26 cellular contexts compared by ENCODE assay signal in the genomic region with DNA sequence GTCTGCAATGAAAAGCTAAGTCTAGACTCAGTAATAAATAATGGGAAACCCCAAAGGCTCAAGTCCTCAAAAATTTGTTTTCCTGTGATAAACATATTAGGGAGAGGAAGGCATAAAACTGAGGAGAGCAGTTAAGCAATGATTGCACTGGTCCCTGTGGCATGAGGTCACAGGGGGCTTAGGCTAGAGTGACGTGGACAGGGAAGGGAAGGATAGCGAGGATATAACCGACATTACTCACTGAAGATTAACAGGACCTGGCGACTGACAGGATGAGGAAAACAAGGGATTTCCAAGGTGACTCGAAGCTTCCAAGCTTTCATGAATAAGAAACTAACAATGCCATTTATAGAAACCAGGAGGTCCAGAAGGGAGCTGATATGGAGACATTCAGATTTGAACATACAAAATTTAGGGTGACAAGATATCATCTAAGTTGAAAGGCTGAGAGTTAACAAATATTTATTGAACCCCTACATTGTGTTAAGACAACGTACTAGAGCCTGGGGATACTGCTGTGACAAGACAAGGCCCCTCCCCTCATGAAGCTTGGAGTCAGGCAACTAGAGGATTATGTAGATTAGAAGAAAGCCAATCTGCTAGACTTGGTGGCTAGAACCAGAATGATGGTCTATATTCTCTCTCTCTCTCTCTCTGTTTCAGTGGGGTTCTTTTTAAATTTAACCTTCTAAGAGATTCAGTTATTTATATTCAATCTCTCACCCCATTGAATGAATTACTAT. TPM values are rescaled to one million over a fixed set of nuclear protein-coding genes. Genes with fewer than 3 reads are reported as not detected.
DNase-seq lines count a peak whose midpoint lies in the region; TF ChIP-seq lines count a peak whose summit lies in the region.
"Had no signal": no experiment of that assay in that cellular context is flagged by ENCODE, and none has a peak within 500 bp of the region (broad histone marks: within the 10 kb centered on the region; RNA-seq: fewer than 3 reads in every experiment).

No MANE protein-coding gene starts in this region.

- peaks cover 2 to 9% of the 10 kb centered on the region in 2 donors for H3K27me3 Mint-ChIP-seq in CD8-positive, alpha-beta memory T cell
- no peaks in the 10 kb centered on the region for H3K27me3 Mint-ChIP-seq in progenitor cell of endocrine pancreas
- H3K27me3 Mint-ChIP-seq: brain had no signal

- no peaks in the 10 kb centered on the region for H3K4me1 ChIP-seq in mesenchymal stem cell (ENCODE audit: control insufficient read depth, insufficient read depth, low read depth, low read length)
- no peaks in the 10 kb centered on the region for H3K4me1 ChIP-seq in CD8-positive, alpha-beta memory T cell (ENCODE audit: insufficient read depth, low read length)
- no peaks in the 10 kb centered on the region for H3K4me1 ChIP-seq in tibial artery
- H3K4me1 ChIP-seq: Caco-2, colonic mucosa had no signal

- WGBS in mesenchymal stem cell, result 52% methylated on average over 6 of the region's 6 CpGs

- H3K9me3 Mint-ChIP-seq in CD8-positive, alpha-beta memory T cell, result no peaks in the 10 kb centered on the region
- no peaks in the 10 kb centered on the region for H3K9me3 Mint-ChIP-seq in progenitor cell of endocrine pancreas (ENCODE audit: low read depth)
- H3K9me3 Mint-ChIP-seq: activated CD4-positive, alpha-beta memory T cell treated with anti-CD3 and anti-CD28 coated beads, Interleukin-2, amount 10 ng/mL, durations not matched to agents 7 days and 5 days; brain; endodermal cell; immature natural killer cell had no signal

- H3K79me1 ChIP-seq in mesenchymal stem cell (replicated peaks; ENCODE audit: low read length, poor library complexity, severe bottlenecking), result no peaks in the 10 kb centered on the region

- DNase-seq in AG08395 (ENCODE audit: low spot score) (peak; percentile 3), M059J (ENCODE audit: low read depth) (peak; percentile 31), epithelial cell of esophagus (ENCODE audit: low read depth) (peak; percentile 62), mesenchymal stem cell (peak; percentile 68), germinal center (ENCODE audit: low spot score) (no peak), progenitor cell of endocrine pancreas (ENCODE audit: low spot score, unreplicated experiment) (no peak), tibial artery (no peak)
- no peak for DNase-seq in CD8-positive, alpha-beta memory T cell
- DNase-seq: activated CD4-positive, alpha-beta memory T cell treated with anti-CD3 and anti-CD28 coated beads, Interleukin-2, amount 10 ng/mL, durations not matched to agents 7 days and 5 days; activated gamma-delta T cell; BE2C; Caco-2; colonic mucosa; endodermal cell; immature natural killer cell; NCI-H1436 treated with DMSO at 0.1 percent for 48 hours; NCI-H2171; NCI-H526; spleen; stimulated activated CD4-positive, alpha-beta T cell treated with anti-CD3 and anti-CD28 coated beads, Interleukin-4, amount 100 ng/mL, for 1 hour; stimulated activated naive CD4-positive, alpha-beta T cell; T-helper 9 cell had no signal

- no peak overlapping the region for H3K18ac ChIP-seq in mesenchymal stem cell (ENCODE audit: low read depth in 1 of 2, low read length in 2 of 2)

- no peaks in the 10 kb centered on the region for H3K9me3 ChIP-seq in mesenchymal stem cell (ENCODE audit: control insufficient read depth, low read length)
- no peaks in the 10 kb centered on the region for H3K9me3 ChIP-seq in CD8-positive, alpha-beta memory T cell (ENCODE audit: low read length)
- no peaks in the 10 kb centered on the region for H3K9me3 ChIP-seq in tibial artery
- H3K9me3 ChIP-seq: BE2C, Caco-2, colonic mucosa, neutrophil, spleen, tibial nerve had no signal

- H2AK5ac ChIP-seq in mesenchymal stem cell (ENCODE audit: low read length, severe bottlenecking), result no peak overlapping the region

- H3K36me3 Mint-ChIP-seq in CD8-positive, alpha-beta memory T cell, result no peaks in the 10 kb centered on the region
- no peaks in the 10 kb centered on the region for H3K36me3 Mint-ChIP-seq in progenitor cell of endocrine pancreas (ENCODE audit: insufficient read depth)
- H3K36me3 Mint-ChIP-seq: brain, immature natural killer cell had no signal

- H3K36me3 ChIP-seq in mesenchymal stem cell (ENCODE audit: control insufficient read depth in 1 of 2, insufficient read depth in 2 of 2, low read depth in 1 of 2, low read length in 2 of 2) (no peaks in the 10 kb centered on the region), tibial artery (no peaks in the 10 kb centered on the region)
- no peaks in the 10 kb centered on the region for H3K36me3 ChIP-seq in CD8-positive, alpha-beta memory T cell (ENCODE audit: insufficient read depth, low read length)
- H3K36me3 ChIP-seq: BE2C, colonic mucosa, neutrophil, spleen, tibial nerve had no signal

- H3K4me3 ChIP-seq in epithelial cell of esophagus (ENCODE audit: low read length) (no peak overlapping the region), mesenchymal stem cell (ENCODE audit: insufficient read depth in 1 of 2, low read depth in 1 of 2, low read length in 2 of 2) (no peak overlapping the region), tibial artery (no peak overlapping the region)
- H3K4me3 ChIP-seq in CD8-positive, alpha-beta memory T cell (ENCODE audit: low read length), result no peak overlapping the region
- H3K4me3 ChIP-seq: colonic mucosa, spleen, tibial nerve had no signal

- no peak overlapping the region for H3K27ac Mint-ChIP-seq in CD8-positive, alpha-beta memory T cell
- no peak overlapping the region for H3K27ac Mint-ChIP-seq in progenitor cell of endocrine pancreas
- H3K27ac Mint-ChIP-seq: activated CD4-positive, alpha-beta memory T cell treated with anti-CD3 and anti-CD28 coated beads, Interleukin-2, amount 10 ng/mL, durations not matched to agents 7 days and 5 days; brain; immature natural killer cell had no signal

- no peak for TF ChIP-seq CTCF in epithelial cell of esophagus (IDR thresholded peaks at IDR 0.05; ENCODE audit: insufficient read depth, low read depth, low read length, missing control alignments)
- no peak for TF ChIP-seq CTCF in progenitor cell of endocrine pancreas (IDR thresholded peaks at IDR 0.05; ENCODE audit: unreplicated experiment)
- no peak for TF ChIP-seq CTCF in tibial artery (IDR thresholded peaks at IDR 0.05)

- H3K23ac ChIP-seq in mesenchymal stem cell (ENCODE audit: low read length in 2 of 2), result no peak overlapping the region

- intact Hi-C loops in tibial artery (cut with DNase I; ENCODE audit: low total_unique reads), result no loop called here

- POLR2A ChIA-PET in CD8-positive, alpha-beta memory T cell (lab: Charles Lee), result no interaction called here

- no peak overlapping the region for H3K4me3 Mint-ChIP-seq in CD8-positive, alpha-beta memory T cell
- H3K4me3 Mint-ChIP-seq in progenitor cell of endocrine pancreas (ENCODE audit: low read depth), result no peak overlapping the region
- H3K4me3 Mint-ChIP-seq: activated CD4-positive, alpha-beta memory T cell treated with anti-CD3 and anti-CD28 coated beads, Interleukin-2, amount 10 ng/mL, durations not matched to agents 7 days and 5 days; brain; endodermal cell; immature natural killer cell had no signal

- H2BK12ac ChIP-seq in mesenchymal stem cell (ENCODE audit: low read length in 2 of 2), result no peak overlapping the region

- CTCF ChIA-PET in CD8-positive, alpha-beta memory T cell (lab: Charles Lee), result interaction anchor here (0.7 to 1.3 kb wide), 2 partner anchors 8 to 226 kb away, joined by 3 read pairs; no protein-coding TSS in a partner anchor

- no peak overlapping the region for H2BK15ac ChIP-seq in mesenchymal stem cell (ENCODE audit: low read depth, poor library complexity, severe bottlenecking)

- no peak overlapping the region for H2BK120ac ChIP-seq in mesenchymal stem cell (ENCODE audit: low read depth, low read length)

- H2AFZ ChIP-seq in mesenchymal stem cell (ENCODE audit: low read depth, low read length), result no peak overlapping the region

- H3K9ac ChIP-seq in mesenchymal stem cell (ENCODE audit: low read length), result no peak overlapping the region

- no peak overlapping the region for H2BK5ac ChIP-seq in mesenchymal stem cell (ENCODE audit: low read depth, low read length, poor library complexity, severe bottlenecking)

- H4K8ac ChIP-seq in mesenchymal stem cell (ENCODE audit: low read length), result no peak overlapping the region

- no peaks in the 10 kb centered on the region for H3K4me1 Mint-ChIP-seq in CD8-positive, alpha-beta memory T cell
- H3K4me1 Mint-ChIP-seq in progenitor cell of endocrine pancreas (ENCODE audit: low read depth), result peaks cover 6% of the 10 kb centered on the region
- H3K4me1 Mint-ChIP-seq: activated CD4-positive, alpha-beta memory T cell treated with anti-CD3 and anti-CD28 coated beads, Interleukin-2, amount 10 ng/mL, durations not matched to agents 7 days and 5 days; brain; immature natural killer cell had no signal

- H3K27me3 ChIP-seq in mesenchymal stem cell (ENCODE audit: control insufficient read depth in 1 of 2, insufficient read depth in 1 of 2, low read length in 2 of 2) (no peaks in the 10 kb centered on the region), tibial artery (no peaks in the 10 kb centered on the region)
- no peaks in the 10 kb centered on the region for H3K27me3 ChIP-seq in CD8-positive, alpha-beta memory T cell (ENCODE audit: insufficient read depth, low read length, poor library complexity, severe bottlenecking)
- H3K27me3 ChIP-seq: BE2C, colonic mucosa, neutrophil, spleen, tibial nerve had no signal

- no peak overlapping the region for H4K91ac ChIP-seq in mesenchymal stem cell (ENCODE audit: low read length)

- no peak overlapping the region for H3K4ac ChIP-seq in mesenchymal stem cell (ENCODE audit: low read depth in 1 of 2, low read length in 2 of 2)

- no peak overlapping the region for H3K14ac ChIP-seq in mesenchymal stem cell (ENCODE audit: low read length in 2 of 2)

- no peak overlapping the region for H3K4me2 ChIP-seq in mesenchymal stem cell (ENCODE audit: low read length, poor library complexity, severe bottlenecking)

- H3K27ac ChIP-seq in mesenchymal stem cell (ENCODE audit: low read length, poor library complexity, severe bottlenecking) (no peak overlapping the region), tibial artery (no peak overlapping the region)
- no peak overlapping the region for H3K27ac ChIP-seq in CD8-positive, alpha-beta memory T cell (ENCODE audit: low read depth, low read length)
- H3K27ac ChIP-seq: colonic mucosa, neutrophil, RWPE1, spleen, tibial nerve had no signal

RNA-seq across cellular contexts. Expression of gene PKN2, which starts 33.2 kb away (rescaled TPM):
- total RNA-seq in M059J (2014; rRNA removed; shearing (Covaris generic)), result 22.5 and 30.7 TPM in 2 replicates
- polyA plus RNA-seq in mesenchymal stem cell (2013, experiment 1 of 2), result 22.5 TPM
- polyA plus RNA-seq in mesenchymal stem cell (2013, experiment 2 of 2), result 22.7 TPM
- 10 to 100 TPM; 14.8 to 17.8 TPM for total RNA-seq in CD8-positive, alpha-beta memory T cell
- polyA plus RNA-seq in CD8-positive, alpha-beta memory T cell, result 8.0 TPM
- total RNA-seq in progenitor cell of endocrine pancreas, result 67.8 and 72.8 TPM in 2 replicates

Comparison
In these comparisons a context has a peak if more than half of its experiments do, and no peak if none do; other contexts are left out.
1. DNase-seq: peak in AG08395 (single experiment), M059J (single experiment), epithelial cell of esophagus (single experiment) and mesenchymal stem cell (single experiment); none in CD8-positive, alpha-beta memory T cell (0 of 5), germinal center (single experiment), progenitor cell of endocrine pancreas (single experiment) and tibial artery (0 of 2).